Comparison of ENCODE assay signal across 9 cellular contexts in the genomic region with DNA sequence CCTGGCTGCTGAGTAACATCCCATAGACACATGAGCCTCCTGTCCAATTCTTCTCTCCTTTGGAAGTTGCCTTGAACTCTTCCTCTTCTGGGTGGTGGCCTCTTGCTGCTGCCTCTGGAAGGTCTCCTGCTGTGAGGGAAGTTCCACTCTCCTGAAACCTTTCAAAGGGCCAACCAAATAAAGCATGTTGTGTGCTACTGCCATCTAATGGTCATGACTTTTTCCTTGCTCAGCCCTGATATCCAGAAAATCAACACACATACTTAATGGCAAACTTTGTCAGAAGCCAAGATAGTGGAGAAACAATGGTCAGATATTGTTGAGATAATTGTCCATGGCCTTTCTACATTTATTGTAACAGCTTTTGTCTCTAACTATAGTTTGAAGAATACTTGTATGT. TPM values are rescaled to one million over a fixed set of nuclear protein-coding genes. Genes with fewer than 3 reads are reported as not detected.
DNase-seq lines count a peak whose midpoint lies in the region; TF ChIP-seq lines count a peak whose summit lies in the region.
"Had no signal": no experiment of that assay in that cellular context is flagged by ENCODE, and none has a peak within 500 bp of the region (broad histone marks: within the 10 kb centered on the region; RNA-seq: fewer than 3 reads in every experiment).

No MANE protein-coding gene starts in this region.

- H3K36me3 ChIP-seq in OCI-LY7 (ENCODE audit: insufficient read depth, low read length), result no peaks in the 10 kb centered on the region

- H3K9me2 ChIP-seq in OCI-LY7 (ENCODE audit: insufficient read depth, low read length), result no peaks in the 10 kb centered on the region

- intact Hi-C loops in OCI-LY7 (cut with micrococcal nuclease; ENCODE audit: unreplicated experiment), result loop anchor here (2.0 to 5.0 kb wide), 2 partner anchors 98 to 107 kb away; no protein-coding TSS in a partner anchor
- intact Hi-C loops in activated T-helper 2 cell treated with anti-CD3 and anti-CD28 coated beads, Interferon-gamma antibody, Interleukin-2, Interleukin-4, amounts not matched to agents 10 μg/mL and 5 μg/mL and 100 μg/mL, durations not matched to agents 14 hours and 24 hours and 36 hours (cut with micrococcal nuclease), result loop anchor here (10.0 kb wide), 1 partner anchor 645 kb away; the partner anchor contains the start of gene FAAH2

- no peaks in the 10 kb centered on the region for H3K79me2 ChIP-seq in OCI-LY7 (ENCODE audit: insufficient read depth, low read depth, low read length)

- H3K27me3 Mint-ChIP-seq in activated T-helper 2 cell treated with anti-CD3 and anti-CD28 coated beads, Interferon-gamma antibody, Interleukin-2, Interleukin-4, amounts not matched to agents 10 μg/mL and 5 μg/mL and 100 μg/mL, durations not matched to agents 14 hours and 24 hours and 36 hours (ENCODE audit: low read depth), result no peaks in the 10 kb centered on the region

- no peak overlapping the region for H3K27ac ChIP-seq in OCI-LY7 (ENCODE audit: low read depth, low read length, poor library complexity, severe bottlenecking)

- no TSS peak for BruUV-seq in OCI-LY7 (replicated peaks; lab: Mats Ljungman, UMichigan)

- H3K27ac Mint-ChIP-seq in activated T-helper 2 cell treated with anti-CD3 and anti-CD28 coated beads, Interferon-gamma antibody, Interleukin-2, Interleukin-4, amounts not matched to agents 10 μg/mL and 5 μg/mL and 100 μg/mL, durations not matched to agents 14 hours and 24 hours and 36 hours, result no peak overlapping the region

- H3K36me3 Mint-ChIP-seq in activated T-helper 2 cell treated with anti-CD3 and anti-CD28 coated beads, Interferon-gamma antibody, Interleukin-2, Interleukin-4, amounts not matched to agents 10 μg/mL and 5 μg/mL and 100 μg/mL, durations not matched to agents 14 hours and 24 hours and 36 hours (ENCODE audit: low read depth), result no peaks in the 10 kb centered on the region

- H4K20me1 ChIP-seq in OCI-LY7 (ENCODE audit: insufficient read depth, low read length), result no peaks in the 10 kb centered on the region

- H3K4me1 ChIP-seq in OCI-LY7 (ENCODE audit: insufficient read depth, low read length, poor library complexity, severe bottlenecking), result no peaks in the 10 kb centered on the region

- TF ChIP-seq CTCF in GM12872 (IDR thresholded peaks at IDR 0.05; ENCODE audit: insufficient read depth, low read depth, low read length) (peak; percentile 48; the same call in 2 of the 3 replicates), OCI-LY7 (conservative IDR thresholded peaks at IDR 0.05; ENCODE audit: low read length) (peak; percentile 75), fibroblast of villous mesenchyme (IDR thresholded peaks at IDR 0.05; ENCODE audit: insufficient read depth, low read depth, low read length) (peak; percentile 48)

- no peak overlapping the region for H3K4me2 ChIP-seq in OCI-LY7 (ENCODE audit: low read length)

- no peak overlapping the region; the same call in 1 of the 2 replicates for H2AFZ ChIP-seq in OCI-LY7 (ENCODE audit: low read length)

- H3K4me3 ChIP-seq in OCI-LY7 (ENCODE audit: low read depth, low read length, poor library complexity, severe bottlenecking), result no peak overlapping the region
- H3K4me3 ChIP-seq in fibroblast of villous mesenchyme (ENCODE audit: low read depth, low read length), result no peak overlapping the region

- POLR2A ChIA-PET in OCI-LY7 (lab: Charles Lee), result no interaction called here

- CTCF ChIA-PET in OCI-LY7 (lab: Charles Lee; ENCODE audit: unreplicated experiment), result no interaction called here

- DNase-seq in A172 (ENCODE audit: low spot score) (peak; percentile 16), OCI-LY7 (ENCODE audit: low spot score) (peak; percentile 44), fibroblast of villous mesenchyme (ENCODE audit: low read depth) (no peak), NCI-H1930 (lab: John Stamatoyannopoulos, UW) (no peak), mesenteric fat pad (ENCODE audit: low spot score) (no peak)
- no peak for DNase-seq in central memory CD4-positive, alpha-beta T cell
- DNase-seq in activated T-helper 2 cell treated with anti-CD3 and anti-CD28 coated beads, Interferon-gamma antibody, Interleukin-2, Interleukin-4, amounts not matched to agents 10 μg/mL and 5 μg/mL and 100 μg/mL, durations not matched to agents 14 hours and 24 hours and 36 hours (ENCODE audit: low spot score), result no peak

- H3K4me3 Mint-ChIP-seq in activated T-helper 2 cell treated with anti-CD3 and anti-CD28 coated beads, Interferon-gamma antibody, Interleukin-2, Interleukin-4, amounts not matched to agents 10 μg/mL and 5 μg/mL and 100 μg/mL, durations not matched to agents 14 hours and 24 hours and 36 hours (ENCODE audit: low read depth), result no peak overlapping the region
- H3K4me3 Mint-ChIP-seq: neural crest cell had no signal

- H3K4me1 Mint-ChIP-seq in activated T-helper 2 cell treated with anti-CD3 and anti-CD28 coated beads, Interferon-gamma antibody, Interleukin-2, Interleukin-4, amounts not matched to agents 10 μg/mL and 5 μg/mL and 100 μg/mL, durations not matched to agents 14 hours and 24 hours and 36 hours (ENCODE audit: low read depth), result peaks cover 2% of the 10 kb centered on the region
- H3K4me1 Mint-ChIP-seq: neural crest cell had no signal

- no peaks in the 10 kb centered on the region for H3K9me3 ChIP-seq in OCI-LY7 (ENCODE audit: low read length)

- no peaks in the 10 kb centered on the region for H3K9me3 Mint-ChIP-seq in activated T-helper 2 cell treated with anti-CD3 and anti-CD28 coated beads, Interferon-gamma antibody, Interleukin-2, Interleukin-4, amounts not matched to agents 10 μg/mL and 5 μg/mL and 100 μg/mL, durations not matched to agents 14 hours and 24 hours and 36 hours

RNA-seq across cellular contexts. Expression of gene ZXDA, which starts 19.1 kb away (rescaled TPM):
- total RNA-seq in A172 (2014; rRNA removed; shearing (Covaris generic)), result 4.0 and 5.7 TPM in 2 replicates
- 5.2 TPM in 2 replicates for total RNA-seq in OCI-LY7 (2014; rRNA removed; shearing (Covaris generic))
- total RNA-seq in OCI-LY7 (2022) (1.5 and 2.6 TPM in 2 replicates), fibroblast of villous mesenchyme (5.5 and 6.9 TPM in 2 replicates), mesenteric fat pad (3.3 TPM)
- 3.4 and 3.9 TPM in 2 replicates for total RNA-seq in activated T-helper 2 cell treated with anti-CD3 and anti-CD28 coated beads, Interferon-gamma antibody, Interleukin-2, Interleukin-4, amounts not matched to agents 10 μg/mL and 5 μg/mL and 100 μg/mL, durations not matched to agents 14 hours and 24 hours and 36 hours
- total RNA-seq: neural crest cell had no signal

Comparison
In these comparisons a context has a peak if more than half of its experiments do, and no peak if none do; other contexts are left out.
1. DNase-seq: peak in A172 (single experiment) and OCI-LY7 (single experiment); none in fibroblast of villous mesenchyme (single experiment), central memory CD4-positive, alpha-beta T cell (single experiment), activated T-helper 2 cell treated with anti-CD3 and anti-CD28 coated beads, Interferon-gamma antibody, Interleukin-2, Interleukin-4, amounts not matched to agents 10 μg/mL and 5 μg/mL and 100 μg/mL, durations not matched to agents 14 hours and 24 hours and 36 hours (single experiment), NCI-H1930 (0 of 2) and mesenteric fat pad (single experiment).
2. Peak in every context shown above with its lines, with median percentiles within 50 percentile points of each other: CTCF ChIP-seq.